In the genomic region with DNA sequence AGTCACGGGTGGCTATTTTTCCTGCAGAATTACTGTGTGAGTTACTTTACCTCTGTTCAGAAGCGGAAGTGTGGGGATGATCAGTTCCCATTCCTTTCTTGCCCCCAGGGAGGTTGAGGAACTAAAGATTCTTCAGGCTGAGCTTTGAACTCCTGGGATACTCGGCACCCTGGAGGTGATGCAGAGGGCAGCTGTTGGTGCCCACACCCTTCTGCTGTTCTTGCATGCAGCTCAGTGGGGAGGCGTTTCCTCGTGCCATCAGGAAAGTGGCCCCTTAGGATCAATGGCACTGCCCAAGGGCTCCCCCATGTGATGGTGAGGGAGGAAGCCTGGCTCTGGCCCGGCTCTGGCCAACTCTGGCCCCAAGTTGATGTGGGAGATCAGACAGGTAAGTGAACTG, we compare ENCODE assay signal across 2 cellular contexts.
TF ChIP-seq lines count a peak whose summit lies in the region.

No MANE protein-coding gene starts in this region.

TF ChIP-seq in HEK293, 187 proteins besides CTCF, POLR2A, EP300 and RAD21 (continued from another document):
- TF ChIP-seq, protein P1, sequence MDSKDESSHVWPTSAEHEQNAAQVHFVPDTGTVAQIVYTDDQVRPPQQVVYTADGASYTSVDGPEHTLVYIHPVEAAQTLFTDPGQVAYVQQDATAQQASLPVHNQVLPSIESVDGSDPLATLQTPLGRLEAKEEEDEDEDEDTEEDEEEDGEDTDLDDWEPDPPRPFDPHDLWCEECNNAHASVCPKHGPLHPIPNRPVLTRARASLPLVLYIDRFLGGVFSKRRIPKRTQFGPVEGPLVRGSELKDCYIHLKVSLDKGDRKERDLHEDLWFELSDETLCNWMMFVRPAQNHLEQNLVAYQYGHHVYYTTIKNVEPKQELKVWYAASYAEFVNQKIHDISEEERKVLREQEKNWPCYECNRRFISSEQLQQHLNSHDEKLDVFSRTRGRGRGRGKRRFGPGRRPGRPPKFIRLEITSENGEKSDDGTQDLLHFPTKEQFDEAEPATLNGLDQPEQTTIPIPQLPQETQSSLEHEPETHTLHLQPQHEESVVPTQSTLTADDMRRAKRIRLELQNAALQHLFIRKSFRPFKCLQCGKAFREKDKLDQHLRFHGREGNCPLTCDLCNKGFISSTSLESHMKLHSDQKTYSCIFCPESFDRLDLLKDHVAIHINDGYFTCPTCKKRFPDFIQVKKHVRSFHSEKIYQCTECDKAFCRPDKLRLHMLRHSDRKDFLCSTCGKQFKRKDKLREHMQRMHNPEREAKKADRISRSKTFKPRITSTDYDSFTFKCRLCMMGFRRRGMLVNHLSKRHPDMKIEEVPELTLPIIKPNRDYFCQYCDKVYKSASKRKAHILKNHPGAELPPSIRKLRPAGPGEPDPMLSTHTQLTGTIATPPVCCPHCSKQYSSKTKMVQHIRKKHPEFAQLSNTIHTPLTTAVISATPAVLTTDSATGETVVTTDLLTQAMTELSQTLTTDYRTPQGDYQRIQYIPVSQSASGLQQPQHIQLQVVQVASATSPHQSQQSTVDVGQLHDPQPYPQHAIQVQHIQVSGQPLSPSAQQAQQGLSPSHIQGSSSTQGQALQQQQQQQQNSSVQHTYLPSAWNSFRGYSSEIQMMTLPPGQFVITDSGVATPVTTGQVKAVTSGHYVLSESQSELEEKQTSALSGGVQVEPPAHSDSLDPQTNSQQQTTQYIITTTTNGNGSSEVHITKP (tag by site-specific recombination; IDR thresholded peaks at IDR 0.05), result peak; percentile 86
- TF ChIP-seq ZXDB (tag by site-specific recombination; IDR thresholded peaks at IDR 0.05) (no peak), ZIC2 (tag by site-specific recombination; IDR thresholded peaks at IDR 0.05) (peak; percentile 7), ZNF341 (tag by site-specific recombination; IDR thresholded peaks at IDR 0.05; ENCODE audit: low read depth) (peak; percentile 52)

TF ChIP-seq in SK-N-SH treated with all-trans-retinoic acid at 6 μM for 48 hours, 23 proteins besides CTCF, POLR2A, EP300 and RAD21 (continued from another document):
- TF ChIP-seq, protein P2, sequence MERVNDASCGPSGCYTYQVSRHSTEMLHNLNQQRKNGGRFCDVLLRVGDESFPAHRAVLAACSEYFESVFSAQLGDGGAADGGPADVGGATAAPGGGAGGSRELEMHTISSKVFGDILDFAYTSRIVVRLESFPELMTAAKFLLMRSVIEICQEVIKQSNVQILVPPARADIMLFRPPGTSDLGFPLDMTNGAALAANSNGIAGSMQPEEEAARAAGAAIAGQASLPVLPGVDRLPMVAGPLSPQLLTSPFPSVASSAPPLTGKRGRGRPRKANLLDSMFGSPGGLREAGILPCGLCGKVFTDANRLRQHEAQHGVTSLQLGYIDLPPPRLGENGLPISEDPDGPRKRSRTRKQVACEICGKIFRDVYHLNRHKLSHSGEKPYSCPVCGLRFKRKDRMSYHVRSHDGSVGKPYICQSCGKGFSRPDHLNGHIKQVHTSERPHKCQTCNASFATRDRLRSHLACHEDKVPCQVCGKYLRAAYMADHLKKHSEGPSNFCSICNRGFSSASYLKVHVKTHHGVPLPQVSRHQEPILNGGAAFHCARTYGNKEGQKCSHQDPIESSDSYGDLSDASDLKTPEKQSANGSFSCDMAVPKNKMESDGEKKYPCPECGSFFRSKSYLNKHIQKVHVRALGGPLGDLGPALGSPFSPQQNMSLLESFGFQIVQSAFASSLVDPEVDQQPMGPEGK (CRISPR knock-in tag; IDR thresholded peaks at IDR 0.05; ENCODE audit: borderline replicate concordance), result no peak
- TF ChIP-seq ZNF70 (CRISPR knock-in tag; IDR thresholded peaks at IDR 0.05) (no peak), OSR1 (CRISPR knock-in tag; IDR thresholded peaks at IDR 0.05) (no peak), ZNF8 (CRISPR knock-in tag; IDR thresholded peaks at IDR 0.05) (no peak), GLIS3 (CRISPR knock-in tag; IDR thresholded peaks at IDR 0.05) (no peak), RARB (CRISPR knock-in tag; IDR thresholded peaks at IDR 0.05) (no peak), SNAI2 (CRISPR knock-in tag; IDR thresholded peaks at IDR 0.05) (no peak), BACH2 (CRISPR knock-in tag; IDR thresholded peaks at IDR 0.05; ENCODE audit: borderline replicate concordance) (no peak)
- TF ChIP-seq, protein P3, sequence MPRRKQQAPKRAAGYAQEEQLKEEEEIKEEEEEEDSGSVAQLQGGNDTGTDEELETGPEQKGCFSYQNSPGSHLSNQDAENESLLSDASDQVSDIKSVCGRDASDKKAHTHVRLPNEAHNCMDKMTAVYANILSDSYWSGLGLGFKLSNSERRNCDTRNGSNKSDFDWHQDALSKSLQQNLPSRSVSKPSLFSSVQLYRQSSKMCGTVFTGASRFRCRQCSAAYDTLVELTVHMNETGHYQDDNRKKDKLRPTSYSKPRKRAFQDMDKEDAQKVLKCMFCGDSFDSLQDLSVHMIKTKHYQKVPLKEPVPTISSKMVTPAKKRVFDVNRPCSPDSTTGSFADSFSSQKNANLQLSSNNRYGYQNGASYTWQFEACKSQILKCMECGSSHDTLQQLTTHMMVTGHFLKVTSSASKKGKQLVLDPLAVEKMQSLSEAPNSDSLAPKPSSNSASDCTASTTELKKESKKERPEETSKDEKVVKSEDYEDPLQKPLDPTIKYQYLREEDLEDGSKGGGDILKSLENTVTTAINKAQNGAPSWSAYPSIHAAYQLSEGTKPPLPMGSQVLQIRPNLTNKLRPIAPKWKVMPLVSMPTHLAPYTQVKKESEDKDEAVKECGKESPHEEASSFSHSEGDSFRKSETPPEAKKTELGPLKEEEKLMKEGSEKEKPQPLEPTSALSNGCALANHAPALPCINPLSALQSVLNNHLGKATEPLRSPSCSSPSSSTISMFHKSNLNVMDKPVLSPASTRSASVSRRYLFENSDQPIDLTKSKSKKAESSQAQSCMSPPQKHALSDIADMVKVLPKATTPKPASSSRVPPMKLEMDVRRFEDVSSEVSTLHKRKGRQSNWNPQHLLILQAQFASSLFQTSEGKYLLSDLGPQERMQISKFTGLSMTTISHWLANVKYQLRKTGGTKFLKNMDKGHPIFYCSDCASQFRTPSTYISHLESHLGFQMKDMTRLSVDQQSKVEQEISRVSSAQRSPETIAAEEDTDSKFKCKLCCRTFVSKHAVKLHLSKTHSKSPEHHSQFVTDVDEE (CRISPR knock-in tag; IDR thresholded peaks at IDR 0.05), result no peak
